Comparison of ENCODE assay signal across 1 cellular context in genomic region chr17:16215273-16215964, GRCh38.
TF ChIP-seq lines count a peak whose summit lies in the region.

Gene NCOR1, minus strand, starts transcription at chr17:16215534. Its CDS starts 20,965 bp downstream, at chr17:16194569.

TF ChIP-seq in K562, 482 proteins besides CTCF, POLR2A, EP300 and RAD21 (continued from another document and continues in another):
- TF ChIP-seq ZBTB40 (IDR thresholded peaks at IDR 0.05): no peak
- TF ChIP-seq ZBTB40 (CRISPR knock-in tag; IDR thresholded peaks at IDR 0.05): no peak
- TF ChIP-seq ZC3H8 (IDR thresholded peaks at IDR 0.05): no peak
- TF ChIP-seq HCFC1 (IDR thresholded peaks at IDR 0.05; ENCODE audit: low read depth, low read length): peak; percentile 45; the same call in 1 of the 2 replicates
- no peak for TF ChIP-seq DIDO1 (tag; IDR thresholded peaks at IDR 0.05; ENCODE audit: low read depth)
- TF ChIP-seq JUND (IDR thresholded peaks at IDR 0.05; ENCODE audit: borderline replicate concordance, low read depth, low read length): peak; percentile 16; the same call in 1 of the 2 replicates
- no peak; the same call in 2 of the 3 replicates for TF ChIP-seq JUND (tag; IDR thresholded peaks at IDR 0.05; ENCODE audit: borderline replicate concordance, low read depth, low read length)
- TF ChIP-seq SUPT5H (IDR thresholded peaks at IDR 0.05): peak; percentile 85
- TF ChIP-seq, protein P1, sequence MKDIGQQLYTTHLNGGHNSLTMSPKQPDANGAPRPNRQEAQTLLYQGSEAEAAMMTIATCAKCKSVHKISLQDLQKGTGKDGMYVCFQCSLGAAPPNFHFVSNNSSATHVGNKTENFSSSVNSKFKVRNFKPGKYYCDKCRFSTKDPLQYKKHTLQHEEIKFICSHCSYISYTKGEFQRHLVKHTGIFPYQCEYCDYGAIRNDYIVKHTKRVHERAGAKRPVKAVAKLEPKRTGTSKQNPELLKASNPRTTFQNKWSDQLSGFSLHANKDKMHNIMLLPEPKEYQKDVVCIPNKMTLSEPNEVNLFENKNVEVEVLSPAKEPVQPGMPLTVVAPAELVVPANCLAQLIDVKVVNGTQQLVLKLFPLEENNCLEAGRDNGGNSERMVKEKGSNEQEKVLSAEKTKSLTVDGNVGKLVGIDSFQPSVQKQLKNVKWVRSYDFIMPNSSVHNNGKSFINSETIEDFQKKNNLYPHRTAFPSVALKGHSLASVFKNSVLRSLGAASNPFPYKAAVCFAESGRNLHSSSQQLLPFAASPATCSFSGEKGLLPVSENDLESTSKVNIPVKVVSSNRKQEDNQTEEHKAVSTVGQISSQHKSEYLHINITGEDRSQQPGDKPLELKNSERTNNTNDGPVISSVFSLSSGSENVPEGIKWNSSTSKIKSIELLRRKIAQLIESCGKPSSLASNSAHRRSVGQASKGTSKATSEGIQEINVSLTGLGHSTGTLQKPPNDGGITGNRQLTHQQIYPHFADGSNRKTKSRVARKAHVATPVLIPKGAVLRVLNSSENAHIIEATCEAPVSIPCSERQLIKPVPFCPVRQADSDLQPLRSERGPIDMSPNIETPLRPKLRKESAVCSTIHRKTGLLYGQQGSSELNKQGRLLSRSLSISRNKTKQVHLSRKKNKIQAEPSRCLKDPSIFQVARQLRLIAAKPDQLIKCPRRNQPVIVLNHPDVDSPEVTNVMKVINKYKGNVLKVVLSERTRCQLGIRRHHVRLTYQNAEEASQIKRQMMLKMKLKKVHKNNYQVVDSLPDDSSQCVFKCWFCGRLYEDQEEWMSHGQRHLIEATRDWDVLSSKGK (CRISPR knock-in tag; IDR thresholded peaks at IDR 0.05): no peak
- TF ChIP-seq ZNF124 (CRISPR knock-in tag; IDR thresholded peaks at IDR 0.05): no peak
- no peak for TF ChIP-seq FUS (optimal IDR thresholded peaks at IDR 0.05; ENCODE audit: low read depth, low read length)
- no peak for TF ChIP-seq ZNF561 (CRISPR knock-in tag; conservative IDR thresholded peaks at IDR 0.05)
- TF ChIP-seq, protein P2, sequence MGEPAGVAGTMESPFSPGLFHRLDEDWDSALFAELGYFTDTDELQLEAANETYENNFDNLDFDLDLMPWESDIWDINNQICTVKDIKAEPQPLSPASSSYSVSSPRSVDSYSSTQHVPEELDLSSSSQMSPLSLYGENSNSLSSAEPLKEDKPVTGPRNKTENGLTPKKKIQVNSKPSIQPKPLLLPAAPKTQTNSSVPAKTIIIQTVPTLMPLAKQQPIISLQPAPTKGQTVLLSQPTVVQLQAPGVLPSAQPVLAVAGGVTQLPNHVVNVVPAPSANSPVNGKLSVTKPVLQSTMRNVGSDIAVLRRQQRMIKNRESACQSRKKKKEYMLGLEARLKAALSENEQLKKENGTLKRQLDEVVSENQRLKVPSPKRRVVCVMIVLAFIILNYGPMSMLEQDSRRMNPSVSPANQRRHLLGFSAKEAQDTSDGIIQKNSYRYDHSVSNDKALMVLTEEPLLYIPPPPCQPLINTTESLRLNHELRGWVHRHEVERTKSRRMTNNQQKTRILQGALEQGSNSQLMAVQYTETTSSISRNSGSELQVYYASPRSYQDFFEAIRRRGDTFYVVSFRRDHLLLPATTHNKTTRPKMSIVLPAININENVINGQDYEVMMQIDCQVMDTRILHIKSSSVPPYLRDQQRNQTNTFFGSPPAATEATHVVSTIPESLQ (CRISPR knock-in tag; IDR thresholded peaks at IDR 0.05): peak; percentile 87; the same call in 1 of the 2 replicates
- peak; percentile 29; the same call in 1 of the 2 replicates for TF ChIP-seq PML (IDR thresholded peaks at IDR 0.05; ENCODE audit: low read length)
- 0 out of 2 replicates have a peak, but pooled peaks have one; percentile 21 for TF ChIP-seq NR3C1 (CRISPR knock-in tag; IDR thresholded peaks at IDR 0.05)
- no peak for TF ChIP-seq RFX5 (IDR thresholded peaks at IDR 0.05; ENCODE audit: low read depth, low read length)
- no peak for TF ChIP-seq NELFE (IDR thresholded peaks at IDR 0.05; ENCODE audit: insufficient read depth, insufficient read length)
- peak; percentile 95 for TF ChIP-seq ZFX (CRISPR knock-in tag; IDR thresholded peaks at IDR 0.05)
- TF ChIP-seq, protein P3, sequence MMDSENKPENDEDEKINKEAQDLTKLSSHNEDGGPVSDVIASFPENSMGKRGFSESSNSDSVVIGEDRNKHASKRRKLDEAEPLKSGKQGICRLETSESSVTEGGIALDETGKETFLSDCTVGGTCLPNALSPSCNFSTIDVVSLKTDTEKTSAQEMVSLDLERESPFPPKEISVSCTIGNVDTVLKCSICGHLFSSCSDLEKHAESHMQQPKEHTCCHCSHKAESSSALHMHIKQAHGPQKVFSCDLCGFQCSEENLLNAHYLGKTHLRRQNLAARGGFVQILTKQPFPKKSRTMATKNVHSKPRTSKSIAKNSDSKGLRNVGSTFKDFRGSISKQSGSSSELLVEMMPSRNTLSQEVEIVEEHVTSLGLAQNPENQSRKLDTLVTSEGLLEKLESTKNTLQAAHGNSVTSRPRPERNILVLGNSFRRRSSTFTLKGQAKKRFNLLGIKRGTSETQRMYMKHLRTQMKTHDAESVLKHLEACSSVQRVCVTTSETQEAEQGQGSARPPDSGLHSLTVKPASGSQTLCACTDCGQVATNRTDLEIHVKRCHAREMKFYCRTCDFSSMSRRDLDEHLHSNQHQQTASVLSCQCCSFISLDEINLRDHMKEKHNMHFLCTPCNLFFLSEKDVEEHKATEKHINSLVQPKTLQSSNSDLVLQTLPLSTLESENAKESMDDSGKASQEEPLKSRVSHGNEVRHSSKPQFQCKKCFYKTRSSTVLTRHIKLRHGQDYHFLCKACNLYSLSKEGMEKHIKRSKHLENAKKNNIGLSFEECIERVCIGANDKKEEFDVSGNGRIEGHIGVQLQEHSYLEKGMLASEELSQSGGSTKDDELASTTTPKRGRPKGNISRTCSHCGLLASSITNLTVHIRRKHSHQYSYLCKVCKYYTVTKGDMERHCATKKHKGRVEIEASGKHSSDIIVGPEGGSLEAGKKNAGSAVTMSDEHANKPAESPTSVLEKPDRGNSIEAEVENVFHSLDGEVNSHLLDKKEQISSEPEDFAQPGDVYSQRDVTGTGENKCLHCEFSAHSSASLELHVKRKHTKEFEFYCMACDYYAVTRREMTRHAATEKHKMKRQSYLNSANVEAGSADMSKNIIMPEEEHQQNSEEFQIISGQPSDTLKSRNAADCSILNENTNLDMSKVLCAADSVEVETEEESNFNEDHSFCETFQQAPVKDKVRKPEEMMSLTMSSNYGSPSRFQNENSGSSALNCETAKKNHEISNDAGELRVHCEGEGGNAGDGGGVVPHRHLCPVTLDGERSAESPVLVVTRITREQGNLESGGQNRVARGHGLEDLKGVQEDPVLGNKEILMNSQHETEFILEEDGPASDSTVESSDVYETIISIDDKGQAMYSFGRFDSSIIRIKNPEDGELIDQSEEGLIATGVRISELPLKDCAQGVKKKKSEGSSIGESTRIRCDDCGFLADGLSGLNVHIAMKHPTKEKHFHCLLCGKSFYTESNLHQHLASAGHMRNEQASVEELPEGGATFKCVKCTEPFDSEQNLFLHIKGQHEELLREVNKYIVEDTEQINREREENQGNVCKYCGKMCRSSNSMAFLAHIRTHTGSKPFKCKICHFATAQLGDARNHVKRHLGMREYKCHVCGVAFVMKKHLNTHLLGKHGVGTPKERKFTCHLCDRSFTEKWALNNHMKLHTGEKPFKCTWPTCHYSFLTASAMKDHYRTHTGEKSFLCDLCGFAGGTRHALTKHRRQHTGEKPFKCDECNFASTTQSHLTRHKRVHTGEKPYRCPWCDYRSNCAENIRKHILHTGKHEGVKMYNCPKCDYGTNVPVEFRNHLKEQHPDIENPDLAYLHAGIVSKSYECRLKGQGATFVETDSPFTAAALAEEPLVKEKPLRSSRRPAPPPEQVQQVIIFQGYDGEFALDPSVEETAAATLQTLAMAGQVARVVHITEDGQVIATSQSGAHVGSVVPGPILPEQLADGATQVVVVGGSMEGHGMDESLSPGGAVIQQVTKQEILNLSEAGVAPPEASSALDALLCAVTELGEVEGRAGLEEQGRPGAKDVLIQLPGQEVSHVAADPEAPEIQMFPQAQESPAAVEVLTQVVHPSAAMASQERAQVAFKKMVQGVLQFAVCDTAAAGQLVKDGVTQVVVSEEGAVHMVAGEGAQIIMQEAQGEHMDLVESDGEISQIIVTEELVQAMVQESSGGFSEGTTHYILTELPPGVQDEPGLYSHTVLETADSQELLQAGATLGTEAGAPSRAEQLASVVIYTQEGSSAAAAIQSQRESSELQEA (IDR thresholded peaks at IDR 0.05; ENCODE audit: low read depth): no peak
- peak; percentile 72 for TF ChIP-seq GABPA (tag; conservative IDR thresholded peaks at IDR 0.05; ENCODE audit: low read depth)
- TF ChIP-seq PHF8 (IDR thresholded peaks at IDR 0.05; ENCODE audit: borderline replicate concordance, low read length): peak; percentile 85
- TF ChIP-seq ZNF696 (CRISPR knock-in tag; conservative IDR thresholded peaks at IDR 0.05): no peak
- no peak for TF ChIP-seq ZZZ3 (IDR thresholded peaks at IDR 0.05)
- no peak for TF ChIP-seq DNMT1 (IDR thresholded peaks at IDR 0.05)
- TF ChIP-seq, protein P4, sequence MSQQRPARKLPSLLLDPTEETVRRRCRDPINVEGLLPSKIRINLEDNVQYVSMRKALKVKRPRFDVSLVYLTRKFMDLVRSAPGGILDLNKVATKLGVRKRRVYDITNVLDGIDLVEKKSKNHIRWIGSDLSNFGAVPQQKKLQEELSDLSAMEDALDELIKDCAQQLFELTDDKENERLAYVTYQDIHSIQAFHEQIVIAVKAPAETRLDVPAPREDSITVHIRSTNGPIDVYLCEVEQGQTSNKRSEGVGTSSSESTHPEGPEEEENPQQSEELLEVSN (IDR thresholded peaks at IDR 0.05; ENCODE audit: borderline replicate concordance in 1 of 2, extremely low read depth in 1 of 2, insufficient read depth in 1 of 2, insufficient read length in 1 of 2, low read depth in 1 of 2, low read length in 1 of 2, poor library complexity in 1 of 2, severe bottlenecking in 1 of 2): peak in 1 of 2 experiments; percentile 14
- no peak for TF ChIP-seq SMARCB1 (IDR thresholded peaks at IDR 0.05; ENCODE audit: insufficient read length, low read depth)
- peak; percentile 63; the same call in 1 of the 2 replicates for TF ChIP-seq NR1H2 (CRISPR knock-in tag; IDR thresholded peaks at IDR 0.05)
- TF ChIP-seq POLR2G (IDR thresholded peaks at IDR 0.05; ENCODE audit: low read depth, low read length): peak; percentile 97
- TF ChIP-seq KLF1 (tag; IDR thresholded peaks at IDR 0.05): no peak
- no peak for TF ChIP-seq SRSF1 (IDR thresholded peaks at IDR 0.05; ENCODE audit: low read depth, low read length)
- TF ChIP-seq RBM25 (IDR thresholded peaks at IDR 0.05; ENCODE audit: low read depth, low read length, severe bottlenecking): no peak
- TF ChIP-seq MNT (conservative IDR thresholded peaks at IDR 0.05): peak in 1 of 2 experiments; percentile 53; a peak in 1 of 4 replicates
